Comparison of ENCODE assay signal across 1 cellular context in the genomic region with DNA sequence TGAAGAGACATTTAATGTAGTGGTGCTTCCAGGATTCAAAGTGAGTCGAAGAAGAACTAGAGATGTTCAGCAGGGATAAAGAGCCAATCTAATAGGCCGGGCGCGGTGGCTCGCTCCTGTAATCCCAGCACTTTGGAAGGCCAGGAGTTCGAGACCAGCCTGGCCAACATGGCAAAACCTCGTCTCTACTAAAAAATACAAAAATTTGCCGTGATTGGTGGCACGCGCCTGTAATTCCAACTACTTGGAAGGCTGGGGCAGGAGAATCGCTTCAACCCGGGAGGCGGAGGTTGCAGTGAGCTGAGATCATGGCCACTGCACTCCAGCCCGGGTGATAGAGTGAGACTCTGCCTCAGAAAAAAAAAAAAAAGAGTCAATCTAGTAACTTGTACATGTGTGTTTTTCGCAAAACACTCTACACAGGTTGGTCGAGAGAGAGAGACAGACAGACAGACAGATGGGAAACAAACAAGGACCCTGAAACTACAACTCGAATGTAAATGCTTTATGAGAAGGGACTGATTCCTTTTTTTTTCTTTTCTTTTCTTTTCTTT.
TF ChIP-seq lines count a peak whose summit lies in the region.

No MANE protein-coding gene starts in this region.

TF ChIP-seq in K562, 482 proteins besides CTCF, POLR2A, EP300 and RAD21 (continued from another document):
- peak in 1 of 2 experiments; percentile 30; a peak in 2 of 4 replicates for TF ChIP-seq MLLT1 (IDR thresholded peaks at IDR 0.05)
- TF ChIP-seq, protein P1, sequence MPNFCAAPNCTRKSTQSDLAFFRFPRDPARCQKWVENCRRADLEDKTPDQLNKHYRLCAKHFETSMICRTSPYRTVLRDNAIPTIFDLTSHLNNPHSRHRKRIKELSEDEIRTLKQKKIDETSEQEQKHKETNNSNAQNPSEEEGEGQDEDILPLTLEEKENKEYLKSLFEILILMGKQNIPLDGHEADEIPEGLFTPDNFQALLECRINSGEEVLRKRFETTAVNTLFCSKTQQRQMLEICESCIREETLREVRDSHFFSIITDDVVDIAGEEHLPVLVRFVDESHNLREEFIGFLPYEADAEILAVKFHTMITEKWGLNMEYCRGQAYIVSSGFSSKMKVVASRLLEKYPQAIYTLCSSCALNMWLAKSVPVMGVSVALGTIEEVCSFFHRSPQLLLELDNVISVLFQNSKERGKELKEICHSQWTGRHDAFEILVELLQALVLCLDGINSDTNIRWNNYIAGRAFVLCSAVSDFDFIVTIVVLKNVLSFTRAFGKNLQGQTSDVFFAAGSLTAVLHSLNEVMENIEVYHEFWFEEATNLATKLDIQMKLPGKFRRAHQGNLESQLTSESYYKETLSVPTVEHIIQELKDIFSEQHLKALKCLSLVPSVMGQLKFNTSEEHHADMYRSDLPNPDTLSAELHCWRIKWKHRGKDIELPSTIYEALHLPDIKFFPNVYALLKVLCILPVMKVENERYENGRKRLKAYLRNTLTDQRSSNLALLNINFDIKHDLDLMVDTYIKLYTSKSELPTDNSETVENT (CRISPR knock-in tag; IDR thresholded peaks at IDR 0.05) = no peak
- TF ChIP-seq EP400 (IDR thresholded peaks at IDR 0.05) = peak; percentile 81; the same call in 1 of the 2 replicates
- peak; percentile 68; the same call in 1 of the 2 replicates for TF ChIP-seq HLTF (IDR thresholded peaks at IDR 0.05)
- peak; percentile 14; the same call in 1 of the 2 replicates for TF ChIP-seq ZNF764 (CRISPR knock-in tag; IDR thresholded peaks at IDR 0.05; ENCODE audit: low read depth)
